Comparison of ENCODE assay signal across 21 cellular contexts in the genomic region with DNA sequence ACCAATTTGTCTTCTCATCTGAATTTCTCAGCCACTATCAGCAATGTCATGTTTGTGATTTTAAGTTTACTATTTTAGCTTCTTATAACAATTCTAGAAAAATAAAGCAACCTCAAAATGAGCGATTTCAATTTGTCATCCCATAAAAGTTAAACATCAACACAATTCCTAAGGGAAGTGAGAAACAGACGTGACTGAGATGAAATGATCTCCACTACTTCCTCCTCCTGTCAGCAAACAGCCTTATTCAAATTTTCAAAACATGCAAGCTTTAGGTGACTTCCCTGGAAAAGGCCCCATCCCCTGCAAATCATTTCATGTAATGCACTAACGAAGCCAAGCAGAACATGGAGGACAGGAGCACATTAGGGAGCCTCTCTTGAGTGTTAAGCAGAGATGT.
A peak's percentile ranks its signal among the peaks of the same experiment; 100 is the strongest.
DNase-seq lines count a peak whose midpoint lies in the region; ATAC-seq and TF ChIP-seq lines count a peak whose summit lies in the region.
"Had no signal": no experiment of that assay in that cellular context is flagged by ENCODE, and none has a peak within 500 bp of the region (broad histone marks: within the 10 kb centered on the region; RNA-seq: fewer than 3 reads in every experiment).

No MANE protein-coding gene starts in this region.

- DNase-seq in Caki2 (ENCODE audit: low read depth) (peak; percentile 43), SK-N-MC (ENCODE audit: low read depth, low spot score) (no peak), left colon (no peak), MCF 10A (ENCODE audit: unreplicated experiment) (no peak)
- DNase-seq: AML-193; C1 segment of cervical spinal cord; CD8-positive, alpha-beta memory T cell; DMS53; GDM1; KG1; NCI-H1105 treated with DMSO at 0.1 percent for 48 hours; NCI-H2029 treated with DMSO at 0.1 percent for 48 hours; NCI-H345; NCI-H524 treated with DMSO at 0.1 percent for 48 hours; OCI-M1 had no signal

- POLR2A ChIA-PET in MCF 10A (lab: Yijun Ruan, JAX): interaction anchor here (1.1 to 1.3 kb wide), 2 partner anchors 8 to 11 kb away, joined by 3 read pairs; no protein-coding TSS in a partner anchor

- intact Hi-C loops in left colon (cut with DNase I, micrococcal nuclease): no loop called here
- intact Hi-C loops in MCF 10A (cut with micrococcal nuclease): loop anchor here (10.0 kb wide), 2 partner anchors 262 to 492 kb away; no protein-coding TSS in a partner anchor

- no peak overlapping the region for H3K4me3 ChIP-seq in SK-N-MC
- H3K4me3 ChIP-seq: SJSA1 had no signal

- no peaks in the 10 kb centered on the region for H3K9me3 Mint-ChIP-seq in MCF 10A (ENCODE audit: unreplicated experiment)
- H3K9me3 Mint-ChIP-seq: CD8-positive, alpha-beta memory T cell had no signal

- no peaks in the 10 kb centered on the region for H3K4me1 Mint-ChIP-seq in MCF 10A (ENCODE audit: insufficient read depth, unreplicated experiment)

- CTCF ChIA-PET in MCF 10A (lab: Yijun Ruan, JAX): interaction anchor here (0.7 to 1.8 kb wide), 4 partner anchors 8 to 577 kb away, joined by 3 to 5 read pairs (median 4); no protein-coding TSS in a partner anchor

- H3K27ac Mint-ChIP-seq in MCF 10A (ENCODE audit: low read depth, unreplicated experiment): no peak overlapping the region

- no peak overlapping the region for H3K4me3 Mint-ChIP-seq in MCF 10A (ENCODE audit: unreplicated experiment)
- H3K4me3 Mint-ChIP-seq: CD8-positive, alpha-beta memory T cell had no signal

- in situ Hi-C loops in Caki2 (cut with HindIII; ENCODE audit: low pct_unique_long_range_greater_than_20kb, low sequenced_read_pairs): no loop called here

- 0 out of 2 replicates have a peak overlapping the region, but pooled peaks have one; percentile 9 for H3K27ac ChIP-seq in SK-N-MC
- H3K27ac ChIP-seq: HL-60, SJSA1 had no signal

- H3K36me3 ChIP-seq in SK-N-MC (ENCODE audit: insufficient read depth, low read length): peaks cover 15% of the 10 kb centered on the region

- no TSS peak for BruUV-seq in MCF 10A (replicated peaks; lab: Mats Ljungman, UMichigan)

- TF ChIP-seq CTCF in MCF 10A (IDR thresholded peaks at IDR 0.05; ENCODE audit: unreplicated experiment): no peak

- no peaks in the 10 kb centered on the region for H3K27me3 Mint-ChIP-seq in MCF 10A (ENCODE audit: insufficient read depth, unreplicated experiment)
- H3K27me3 Mint-ChIP-seq: CD8-positive, alpha-beta memory T cell had no signal

- peaks cover 12% of the 10 kb centered on the region for H3K36me3 Mint-ChIP-seq in MCF 10A (ENCODE audit: insufficient read depth, unreplicated experiment)

- H3K9ac ChIP-seq in SK-N-MC (ENCODE audit: insufficient read length): no peak overlapping the region

- H3K9me3 ChIP-seq in SK-N-MC (ENCODE audit: low read depth, low read length): no peaks in the 10 kb centered on the region
- H3K9me3 ChIP-seq: SJSA1 had no signal

- ATAC-seq in left colon (peak; percentile 80), HG02798 (IDR thresholded peaks at IDR 0.05; ENCODE audit: poor library complexity, unreplicated experiment) (no peak), GM21390 (IDR thresholded peaks at IDR 0.05; ENCODE audit: unreplicated experiment) (no peak), HG02885 (IDR thresholded peaks at IDR 0.05; ENCODE audit: poor library complexity, unreplicated experiment) (no peak)
- ATAC-seq: HepG2 had no signal
